1 cellular context compared by ENCODE assay signal in the genomic region with DNA sequence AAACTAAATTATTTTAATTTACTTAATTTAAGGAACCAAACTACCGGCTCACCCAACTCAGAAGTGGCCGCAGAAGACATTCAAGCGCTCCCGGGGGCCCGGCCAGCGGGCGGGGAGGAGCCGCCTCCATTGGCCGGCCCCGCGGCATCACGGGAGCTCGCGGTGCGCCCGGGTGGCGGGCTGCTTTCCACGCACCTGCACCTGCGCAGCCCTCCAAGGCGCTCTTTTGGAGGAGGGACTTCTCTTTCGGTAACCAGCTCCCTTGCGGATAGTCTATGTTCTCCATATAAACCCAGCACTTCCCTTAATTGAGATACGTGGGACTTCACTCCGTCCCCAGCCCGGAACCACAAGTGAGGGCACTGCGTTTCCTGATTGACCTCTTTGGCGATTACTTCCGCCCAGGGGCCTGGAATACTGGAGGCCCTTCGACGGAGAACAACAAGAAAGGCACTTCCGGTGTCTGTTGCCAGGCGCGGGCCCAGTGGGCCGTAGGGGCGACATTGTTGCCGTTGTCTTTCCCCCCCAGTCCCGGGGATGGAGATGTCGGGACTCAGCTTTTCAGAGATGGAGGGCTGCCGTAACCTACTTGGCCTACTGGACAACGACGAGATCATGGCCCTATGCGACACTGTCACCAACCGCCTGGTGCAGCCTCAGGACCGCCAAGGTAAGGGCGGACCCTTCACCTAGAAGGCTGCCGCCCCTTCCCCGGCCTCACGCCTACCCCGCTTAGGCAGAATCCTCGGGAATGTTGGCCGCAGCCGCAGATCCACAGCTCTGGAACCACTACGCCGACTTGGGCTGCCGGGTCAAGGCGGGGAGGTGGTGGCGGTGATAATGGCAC.
TF ChIP-seq lines count a peak whose summit lies in the region.

A gene (plus strand): TSS at position 444 of the 847 bp plus-strand sequence. CDS start 94 bp downstream, at position 538.

TF ChIP-seq in H1, 55 proteins besides CTCF, POLR2A, EP300 and RAD21:
- TF ChIP-seq CHD2 (IDR thresholded peaks at IDR 0.05; ENCODE audit: low read length) (peak; percentile 67), EGR1 (IDR thresholded peaks at IDR 0.05; ENCODE audit: borderline replicate concordance, low read depth, low read length) (peak; percentile 22; the same call in 1 of the 2 replicates), RBBP5 (IDR thresholded peaks at IDR 0.05; ENCODE audit: borderline replicate concordance, low read depth, low read length) (peak; percentile 70; the same call in 1 of the 2 replicates), EZH2 (IDR thresholded peaks at IDR 0.05; ENCODE audit: low read depth, low read length, severe bottlenecking) (no peak), ASH2L (IDR thresholded peaks at IDR 0.05; ENCODE audit: low read length) (peak; percentile 98), POU5F1 (IDR thresholded peaks at IDR 0.05; ENCODE audit: low read depth, low read length) (no peak), HDAC6 (IDR thresholded peaks at IDR 0.05; ENCODE audit: low read depth, low read length) (no peak), CBX5 (IDR thresholded peaks at IDR 0.05; ENCODE audit: low read depth, low read length) (no peak), TAF7 (optimal IDR thresholded peaks at IDR 0.05; ENCODE audit: borderline replicate concordance, low read depth, low read length) (peak; percentile 35), BACH1 (IDR thresholded peaks at IDR 0.05; ENCODE audit: low read length) (no peak), NANOG (IDR thresholded peaks at IDR 0.05; ENCODE audit: insufficient read depth, low read depth, low read length, poor library complexity, severe bottlenecking) (peak; percentile 14), YY1 (IDR thresholded peaks at IDR 0.05; ENCODE audit: low read depth, low read length) (peak; percentile 39; the same call in 1 of the 2 replicates), SP1 (IDR thresholded peaks at IDR 0.05; ENCODE audit: low read depth, low read length) (0 out of 2 replicates have a peak, but pooled peaks have one; percentile 49), CTBP2 (IDR thresholded peaks at IDR 0.05; ENCODE audit: borderline replicate concordance, insufficient read depth, insufficient read length, low read length) (peak; percentile 50), SIN3A (conservative IDR thresholded peaks at IDR 0.05 in 1 of 2, IDR thresholded peaks at IDR 0.05 in 1 of 2; ENCODE audit: low read depth in 1 of 2, low read length in 2 of 2) (peak; percentile 61 to 63; a peak in 2 of 4 replicates), CREB1 (IDR thresholded peaks at IDR 0.05) (peak; percentile 49; the same call in 1 of the 2 replicates), TCF12 (IDR thresholded peaks at IDR 0.05; ENCODE audit: low read depth, low read length) (0 out of 2 replicates have a peak, but pooled peaks have one; percentile 57), CEBPB (IDR thresholded peaks at IDR 0.05; ENCODE audit: low read depth, low read length) (no peak), KDM5A (IDR thresholded peaks at IDR 0.05; ENCODE audit: low read length) (peak; percentile 64; the same call in 1 of the 2 replicates), BCL11A (IDR thresholded peaks at IDR 0.05; ENCODE audit: low read depth in 2 of 2, low read length in 2 of 2) (no peak), NRF1 (IDR thresholded peaks at IDR 0.05; ENCODE audit: low read depth, low read length) (no peak), TAF1 (IDR thresholded peaks at IDR 0.05; ENCODE audit: low read depth, low read length) (peak; percentile 87), POLR2AphosphoS5 (IDR thresholded peaks at IDR 0.05; ENCODE audit: low read depth, low read length) (peak; percentile 59), TBP (IDR thresholded peaks at IDR 0.05; ENCODE audit: low read depth, low read length) (peak; percentile 91), PHF8 (conservative IDR thresholded peaks at IDR 0.05; ENCODE audit: low read depth, low read length) (peak; percentile 88), KDM4A (IDR thresholded peaks at IDR 0.05; ENCODE audit: low read depth, low read length, severe bottlenecking) (peak; percentile 94), GABPA (IDR thresholded peaks at IDR 0.05; ENCODE audit: borderline replicate concordance, insufficient read depth, low read length) (peak; percentile 98), SRF (IDR thresholded peaks at IDR 0.05; ENCODE audit: low read depth, low read length) (peak; percentile 18; the same call in 1 of the 2 replicates), TEAD4 (IDR thresholded peaks at IDR 0.05; ENCODE audit: low read depth, low read length) (no peak), SIX5 (IDR thresholded peaks at IDR 0.05; ENCODE audit: low read depth, low read length) (peak; percentile 23; the same call in 1 of the 2 replicates), SAP30 (IDR thresholded peaks at IDR 0.05; ENCODE audit: insufficient read depth, insufficient replicate concordance, low read length) (no peak), SP4 (IDR thresholded peaks at IDR 0.05; ENCODE audit: low read length) (peak; percentile 78; the same call in 1 of the 2 replicates), RFX5 (IDR thresholded peaks at IDR 0.05; ENCODE audit: borderline replicate concordance, low read depth, low read length) (peak; percentile 12; the same call in 1 of the 2 replicates), JUND (IDR thresholded peaks at IDR 0.05; ENCODE audit: low read length) (peak; percentile 12; the same call in 1 of the 2 replicates), JUN (IDR thresholded peaks at IDR 0.05; ENCODE audit: low read depth, low read length) (no peak), HDAC2 (IDR thresholded peaks at IDR 0.05; ENCODE audit: borderline replicate concordance in 1 of 2, low read depth in 2 of 2, low read length in 2 of 2) (0 out of 4 replicates have a peak, but pooled peaks of 1 of the 2 experiments have one; percentile 55)
- TF ChIP-seq, protein P1, sequence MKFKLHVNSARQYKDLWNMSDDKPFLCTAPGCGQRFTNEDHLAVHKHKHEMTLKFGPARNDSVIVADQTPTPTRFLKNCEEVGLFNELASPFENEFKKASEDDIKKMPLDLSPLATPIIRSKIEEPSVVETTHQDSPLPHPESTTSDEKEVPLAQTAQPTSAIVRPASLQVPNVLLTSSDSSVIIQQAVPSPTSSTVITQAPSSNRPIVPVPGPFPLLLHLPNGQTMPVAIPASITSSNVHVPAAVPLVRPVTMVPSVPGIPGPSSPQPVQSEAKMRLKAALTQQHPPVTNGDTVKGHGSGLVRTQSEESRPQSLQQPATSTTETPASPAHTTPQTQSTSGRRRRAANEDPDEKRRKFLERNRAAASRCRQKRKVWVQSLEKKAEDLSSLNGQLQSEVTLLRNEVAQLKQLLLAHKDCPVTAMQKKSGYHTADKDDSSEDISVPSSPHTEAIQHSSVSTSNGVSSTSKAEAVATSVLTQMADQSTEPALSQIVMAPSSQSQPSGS (IDR thresholded peaks at IDR 0.05; ENCODE audit: low read length): peak; percentile 57
- TF ChIP-seq, protein P2, sequence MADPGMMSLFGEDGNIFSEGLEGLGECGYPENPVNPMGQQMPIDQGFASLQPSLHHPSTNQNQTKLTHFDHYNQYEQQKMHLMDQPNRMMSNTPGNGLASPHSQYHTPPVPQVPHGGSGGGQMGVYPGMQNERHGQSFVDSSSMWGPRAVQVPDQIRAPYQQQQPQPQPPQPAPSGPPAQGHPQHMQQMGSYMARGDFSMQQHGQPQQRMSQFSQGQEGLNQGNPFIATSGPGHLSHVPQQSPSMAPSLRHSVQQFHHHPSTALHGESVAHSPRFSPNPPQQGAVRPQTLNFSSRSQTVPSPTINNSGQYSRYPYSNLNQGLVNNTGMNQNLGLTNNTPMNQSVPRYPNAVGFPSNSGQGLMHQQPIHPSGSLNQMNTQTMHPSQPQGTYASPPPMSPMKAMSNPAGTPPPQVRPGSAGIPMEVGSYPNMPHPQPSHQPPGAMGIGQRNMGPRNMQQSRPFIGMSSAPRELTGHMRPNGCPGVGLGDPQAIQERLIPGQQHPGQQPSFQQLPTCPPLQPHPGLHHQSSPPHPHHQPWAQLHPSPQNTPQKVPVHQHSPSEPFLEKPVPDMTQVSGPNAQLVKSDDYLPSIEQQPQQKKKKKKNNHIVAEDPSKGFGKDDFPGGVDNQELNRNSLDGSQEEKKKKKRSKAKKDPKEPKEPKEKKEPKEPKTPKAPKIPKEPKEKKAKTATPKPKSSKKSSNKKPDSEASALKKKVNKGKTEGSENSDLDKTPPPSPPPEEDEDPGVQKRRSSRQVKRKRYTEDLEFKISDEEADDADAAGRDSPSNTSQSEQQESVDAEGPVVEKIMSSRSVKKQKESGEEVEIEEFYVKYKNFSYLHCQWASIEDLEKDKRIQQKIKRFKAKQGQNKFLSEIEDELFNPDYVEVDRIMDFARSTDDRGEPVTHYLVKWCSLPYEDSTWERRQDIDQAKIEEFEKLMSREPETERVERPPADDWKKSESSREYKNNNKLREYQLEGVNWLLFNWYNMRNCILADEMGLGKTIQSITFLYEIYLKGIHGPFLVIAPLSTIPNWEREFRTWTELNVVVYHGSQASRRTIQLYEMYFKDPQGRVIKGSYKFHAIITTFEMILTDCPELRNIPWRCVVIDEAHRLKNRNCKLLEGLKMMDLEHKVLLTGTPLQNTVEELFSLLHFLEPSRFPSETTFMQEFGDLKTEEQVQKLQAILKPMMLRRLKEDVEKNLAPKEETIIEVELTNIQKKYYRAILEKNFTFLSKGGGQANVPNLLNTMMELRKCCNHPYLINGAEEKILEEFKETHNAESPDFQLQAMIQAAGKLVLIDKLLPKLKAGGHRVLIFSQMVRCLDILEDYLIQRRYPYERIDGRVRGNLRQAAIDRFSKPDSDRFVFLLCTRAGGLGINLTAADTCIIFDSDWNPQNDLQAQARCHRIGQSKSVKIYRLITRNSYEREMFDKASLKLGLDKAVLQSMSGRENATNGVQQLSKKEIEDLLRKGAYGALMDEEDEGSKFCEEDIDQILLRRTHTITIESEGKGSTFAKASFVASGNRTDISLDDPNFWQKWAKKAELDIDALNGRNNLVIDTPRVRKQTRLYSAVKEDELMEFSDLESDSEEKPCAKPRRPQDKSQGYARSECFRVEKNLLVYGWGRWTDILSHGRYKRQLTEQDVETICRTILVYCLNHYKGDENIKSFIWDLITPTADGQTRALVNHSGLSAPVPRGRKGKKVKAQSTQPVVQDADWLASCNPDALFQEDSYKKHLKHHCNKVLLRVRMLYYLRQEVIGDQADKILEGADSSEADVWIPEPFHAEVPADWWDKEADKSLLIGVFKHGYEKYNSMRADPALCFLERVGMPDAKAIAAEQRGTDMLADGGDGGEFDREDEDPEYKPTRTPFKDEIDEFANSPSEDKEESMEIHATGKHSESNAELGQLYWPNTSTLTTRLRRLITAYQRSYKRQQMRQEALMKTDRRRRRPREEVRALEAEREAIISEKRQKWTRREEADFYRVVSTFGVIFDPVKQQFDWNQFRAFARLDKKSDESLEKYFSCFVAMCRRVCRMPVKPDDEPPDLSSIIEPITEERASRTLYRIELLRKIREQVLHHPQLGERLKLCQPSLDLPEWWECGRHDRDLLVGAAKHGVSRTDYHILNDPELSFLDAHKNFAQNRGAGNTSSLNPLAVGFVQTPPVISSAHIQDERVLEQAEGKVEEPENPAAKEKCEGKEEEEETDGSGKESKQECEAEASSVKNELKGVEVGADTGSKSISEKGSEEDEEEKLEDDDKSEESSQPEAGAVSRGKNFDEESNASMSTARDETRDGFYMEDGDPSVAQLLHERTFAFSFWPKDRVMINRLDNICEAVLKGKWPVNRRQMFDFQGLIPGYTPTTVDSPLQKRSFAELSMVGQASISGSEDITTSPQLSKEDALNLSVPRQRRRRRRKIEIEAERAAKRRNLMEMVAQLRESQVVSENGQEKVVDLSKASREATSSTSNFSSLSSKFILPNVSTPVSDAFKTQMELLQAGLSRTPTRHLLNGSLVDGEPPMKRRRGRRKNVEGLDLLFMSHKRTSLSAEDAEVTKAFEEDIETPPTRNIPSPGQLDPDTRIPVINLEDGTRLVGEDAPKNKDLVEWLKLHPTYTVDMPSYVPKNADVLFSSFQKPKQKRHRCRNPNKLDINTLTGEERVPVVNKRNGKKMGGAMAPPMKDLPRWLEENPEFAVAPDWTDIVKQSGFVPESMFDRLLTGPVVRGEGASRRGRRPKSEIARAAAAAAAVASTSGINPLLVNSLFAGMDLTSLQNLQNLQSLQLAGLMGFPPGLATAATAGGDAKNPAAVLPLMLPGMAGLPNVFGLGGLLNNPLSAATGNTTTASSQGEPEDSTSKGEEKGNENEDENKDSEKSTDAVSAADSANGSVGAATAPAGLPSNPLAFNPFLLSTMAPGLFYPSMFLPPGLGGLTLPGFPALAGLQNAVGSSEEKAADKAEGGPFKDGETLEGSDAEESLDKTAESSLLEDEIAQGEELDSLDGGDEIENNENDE (IDR thresholded peaks at IDR 0.05; ENCODE audit: insufficient replicate concordance, low read length): no peak
- TF ChIP-seq, protein P3, sequence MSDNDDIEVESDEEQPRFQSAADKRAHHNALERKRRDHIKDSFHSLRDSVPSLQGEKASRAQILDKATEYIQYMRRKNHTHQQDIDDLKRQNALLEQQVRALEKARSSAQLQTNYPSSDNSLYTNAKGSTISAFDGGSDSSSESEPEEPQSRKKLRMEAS (IDR thresholded peaks at IDR 0.05): peak; percentile 64; the same call in 1 of the 2 replicates
- TF ChIP-seq, protein P4, sequence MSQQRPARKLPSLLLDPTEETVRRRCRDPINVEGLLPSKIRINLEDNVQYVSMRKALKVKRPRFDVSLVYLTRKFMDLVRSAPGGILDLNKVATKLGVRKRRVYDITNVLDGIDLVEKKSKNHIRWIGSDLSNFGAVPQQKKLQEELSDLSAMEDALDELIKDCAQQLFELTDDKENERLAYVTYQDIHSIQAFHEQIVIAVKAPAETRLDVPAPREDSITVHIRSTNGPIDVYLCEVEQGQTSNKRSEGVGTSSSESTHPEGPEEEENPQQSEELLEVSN (IDR thresholded peaks at IDR 0.05): no peak
